In genomic region chr5:29750453-29750852, GRCh38 we compare ENCODE assay signal across 19 cellular contexts.
A peak's percentile ranks its signal among the peaks of the same experiment; 100 is the strongest.
DNase-seq lines count a peak whose midpoint lies in the region; ATAC-seq, FAIRE-seq and TF ChIP-seq lines count a peak whose summit lies in the region.
"Had no signal": no experiment of that assay in that cellular context is flagged by ENCODE, and none has a peak within 500 bp of the region (broad histone marks: within the 10 kb centered on the region; RNA-seq: fewer than 3 reads in every experiment).

No MANE protein-coding gene starts in this region.

- H3K9me2 ChIP-seq in PC-9 (ENCODE audit: insufficient read depth), result no peaks in the 10 kb centered on the region

- CTCF ChIA-PET in A549 (lab: Yijun Ruan, JAX) (no interaction called here), PC-9 (lab: Charles Lee) (interaction anchor here (0.7 kb wide), 1 partner anchor 18 kb away, joined by 3 read pairs; no protein-coding TSS in a partner anchor)

- no TSS peak for BruUV-seq in PC-9 (replicated peaks; lab: Mats Ljungman, UMichigan)

- no peak overlapping the region for H3K27ac Mint-ChIP-seq in naive thymus-derived CD8-positive, alpha-beta T cell
- H3K27ac Mint-ChIP-seq: B cell; CD4-positive, CD25-positive, alpha-beta regulatory T cell; CD8-positive, alpha-beta T cell had no signal

- FAIRE-seq in A549 (lab: Jason Lieb, UNC), result peak; percentile 68
- FAIRE-seq in RCC 7860 (lab: Jason Lieb, UNC), result peak; percentile 61
- peak; percentile 61 for FAIRE-seq in endometrium (lab: Jason Lieb, UNC)
- FAIRE-seq in kidney (lab: Jason Lieb, UNC), result peak; percentile 62
- FAIRE-seq: G401.6, GM12892, H1 had no signal

- no peak for DNase-seq in A549 (ENCODE audit: low read depth in 1 of 2, low spot score in 1 of 2)
- DNase-seq in RCC 7860 (ENCODE audit: low spot score), result no peak
- DNase-seq in kidney, result no peak
- DNase-seq in naive thymus-derived CD8-positive, alpha-beta T cell, result no peak
- DNase-seq in PC-9, result no peak
- DNase-seq in cardiac septum (ENCODE audit: low spot score), result no peak
- DNase-seq: Caco-2; CD4-positive, CD25-positive, alpha-beta regulatory T cell; CD8-positive, alpha-beta T cell; DMS153; DND-41; H7; HCEC 1CT had no signal

- no peak overlapping the region for H3K4me2 ChIP-seq in A549
- H3K4me2 ChIP-seq in PC-9, result no peak overlapping the region
- H3K4me2 ChIP-seq: BLaER1 had no signal

- TF ChIP-seq EP300 in A549 (IDR thresholded peaks at IDR 0.05), result no peak

- no peaks in the 10 kb centered on the region for H3K27me3 Mint-ChIP-seq in naive thymus-derived CD8-positive, alpha-beta T cell
- H3K27me3 Mint-ChIP-seq: B cell; CD4-positive, CD25-positive, alpha-beta regulatory T cell had no signal

- no peak for TF ChIP-seq POLR2A in A549 (IDR thresholded peaks at IDR 0.05; ENCODE audit: low read length)

- no peak overlapping the region for H2AFZ ChIP-seq in PC-9

- no peaks in the 10 kb centered on the region for H3K79me2 ChIP-seq in PC-9 (ENCODE audit: low read depth)

- ATAC-seq in A549, result no peak
- no peak for ATAC-seq in naive thymus-derived CD8-positive, alpha-beta T cell
- ATAC-seq: CD8-positive, alpha-beta T cell had no signal

- no peak for TF ChIP-seq CTCF in A549 (IDR thresholded peaks at IDR 0.05)
- no peak for TF ChIP-seq CTCF in kidney (IDR thresholded peaks at IDR 0.05; ENCODE audit: borderline replicate concordance, extremely low read depth, insufficient read depth)
- TF ChIP-seq CTCF in PC-9 (conservative IDR thresholded peaks at IDR 0.05), result no peak

- no peak for TF ChIP-seq RAD21 in A549 (conservative IDR thresholded peaks at IDR 0.05 in 1 of 2, IDR thresholded peaks at IDR 0.05 in 1 of 2)

- no peak overlapping the region for H3K4me3 Mint-ChIP-seq in naive thymus-derived CD8-positive, alpha-beta T cell
- H3K4me3 Mint-ChIP-seq: B cell; CD4-positive, CD25-positive, alpha-beta regulatory T cell; CD8-positive, alpha-beta T cell had no signal

- no peaks in the 10 kb centered on the region; the same call in 1 of the 2 replicates for H4K20me1 ChIP-seq in PC-9 (ENCODE audit: insufficient read depth)
- H4K20me1 ChIP-seq: BLaER1 had no signal

- H3K27me3 ChIP-seq in PC-9 (ENCODE audit: insufficient read depth, low read depth), result no peaks in the 10 kb centered on the region
- H3K27me3 ChIP-seq: BLaER1 had no signal

- H3K4me1 Mint-ChIP-seq in naive thymus-derived CD8-positive, alpha-beta T cell, result no peaks in the 10 kb centered on the region
- H3K4me1 Mint-ChIP-seq: B cell; CD4-positive, CD25-positive, alpha-beta regulatory T cell had no signal

- H3K36me3 ChIP-seq in kidney (ENCODE audit: control insufficient read depth in 1 of 2, insufficient read depth in 2 of 2, low read length in 2 of 2), result no peaks in the 10 kb centered on the region
- no peaks in the 10 kb centered on the region for H3K36me3 ChIP-seq in PC-9 (ENCODE audit: low read depth)
- H3K36me3 ChIP-seq: BLaER1 had no signal

- no peak overlapping the region for H3K9ac ChIP-seq in kidney (ENCODE audit: low read length in 2 of 2)
- H3K9ac ChIP-seq: BLaER1 had no signal

- POLR2A ChIA-PET in A549 (lab: Yijun Ruan, JAX) (interaction anchor here (0.6 kb wide), 1 partner anchor 14 kb away, joined by 3 read pairs; no protein-coding TSS in a partner anchor), PC-9 (lab: Charles Lee; ENCODE audit: unreplicated experiment) (no interaction called here)
- POLR2A ChIA-PET in naive thymus-derived CD8-positive, alpha-beta T cell (lab: Charles Lee), result no interaction called here

- no peaks in the 10 kb centered on the region for H3F3A ChIP-seq in PC-9 (ENCODE audit: insufficient read depth, low read depth)

- H3K9me3 ChIP-seq in A549 (peaks cover 3% of the 10 kb centered on the region; the same call in 1 of the 3 replicates), kidney (ENCODE audit: control insufficient read depth in 1 of 2, low read length in 2 of 2) (no peaks in the 10 kb centered on the region), PC-9 (ENCODE audit: insufficient read depth, low read depth) (no peaks in the 10 kb centered on the region)
- H3K9me3 ChIP-seq: BLaER1, Caco-2 had no signal

- H3K4me1 ChIP-seq in A549 (no peaks in the 10 kb centered on the region), kidney (ENCODE audit: control insufficient read depth in 1 of 2, insufficient read depth in 1 of 2, low read depth in 1 of 2, low read length in 2 of 2) (no peaks in the 10 kb centered on the region), PC-9 (replicated peaks; ENCODE audit: insufficient read depth) (no peaks in the 10 kb centered on the region)
- H3K4me1 ChIP-seq: BLaER1, Caco-2 had no signal

- peaks cover 0 to 24% (median 10%) of the 10 kb centered on the region in 9 donors for H3K9me3 Mint-ChIP-seq in naive thymus-derived CD8-positive, alpha-beta T cell

- no peak overlapping the region for H3K27ac ChIP-seq in A549
- H3K27ac ChIP-seq in kidney (ENCODE audit: low read depth in 2 of 2, low read length in 2 of 2), result no peak overlapping the region
- H3K27ac ChIP-seq in PC-9, result no peak overlapping the region
- H3K27ac ChIP-seq: BLaER1 had no signal

- intact Hi-C loops in kidney (cut with DNase I), result no loop called here
- intact Hi-C loops in PC-9 (cut with micrococcal nuclease; ENCODE audit: unreplicated experiment), result no loop called here
- intact Hi-C loops in cardiac septum (cut with DNase I), result no loop called here

- H3K36me3 Mint-ChIP-seq in naive thymus-derived CD8-positive, alpha-beta T cell, result no peaks in the 10 kb centered on the region
- H3K36me3 Mint-ChIP-seq: CD4-positive, CD25-positive, alpha-beta regulatory T cell; CD8-positive, alpha-beta T cell had no signal

- WGBS in A549 (ENCODE audit: missing lambda C conversion rate), result 42% methylated on average over 2 of the region's 2 CpGs

- H3K4me3 ChIP-seq in A549 (no peak overlapping the region), kidney (ENCODE audit: low read length in 2 of 2) (no peak overlapping the region), PC-9 (no peak overlapping the region)
- H3K4me3 ChIP-seq: BLaER1 had no signal

TF ChIP-seq in A549, 52 proteins besides CTCF, POLR2A, EP300 and RAD21 (continues in another document):
- TF ChIP-seq ELK1 (IDR thresholded peaks at IDR 0.05; ENCODE audit: low read depth, low read length) (no peak), JUNB (IDR thresholded peaks at IDR 0.05) (no peak), EHF (CRISPR knock-in tag; IDR thresholded peaks at IDR 0.05) (no peak), RFX5 (IDR thresholded peaks at IDR 0.05) (no peak), JUN (IDR thresholded peaks at IDR 0.05) (no peak), MAFK (IDR thresholded peaks at IDR 0.05; ENCODE audit: partially characterized antibody) (no peak), E2F6 (IDR thresholded peaks at IDR 0.05; ENCODE audit: borderline replicate concordance, low read depth) (no peak), CHD2 (IDR thresholded peaks at IDR 0.05; ENCODE audit: low read length, partially characterized antibody) (no peak), ZC3H11A (IDR thresholded peaks at IDR 0.05) (no peak), CBX8 (IDR thresholded peaks at IDR 0.05) (no peak), USF2 (IDR thresholded peaks at IDR 0.05) (no peak)
- TF ChIP-seq, protein P1, sequence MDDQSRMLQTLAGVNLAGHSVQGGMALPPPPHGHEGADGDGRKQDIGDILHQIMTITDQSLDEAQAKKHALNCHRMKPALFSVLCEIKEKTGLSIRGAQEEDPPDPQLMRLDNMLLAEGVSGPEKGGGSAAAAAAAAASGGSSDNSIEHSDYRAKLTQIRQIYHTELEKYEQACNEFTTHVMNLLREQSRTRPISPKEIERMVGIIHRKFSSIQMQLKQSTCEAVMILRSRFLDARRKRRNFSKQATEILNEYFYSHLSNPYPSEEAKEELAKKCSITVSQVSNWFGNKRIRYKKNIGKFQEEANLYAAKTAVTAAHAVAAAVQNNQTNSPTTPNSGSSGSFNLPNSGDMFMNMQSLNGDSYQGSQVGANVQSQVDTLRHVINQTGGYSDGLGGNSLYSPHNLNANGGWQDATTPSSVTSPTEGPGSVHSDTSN (IDR thresholded peaks at IDR 0.05), result no peak
- TF ChIP-seq, protein P2, sequence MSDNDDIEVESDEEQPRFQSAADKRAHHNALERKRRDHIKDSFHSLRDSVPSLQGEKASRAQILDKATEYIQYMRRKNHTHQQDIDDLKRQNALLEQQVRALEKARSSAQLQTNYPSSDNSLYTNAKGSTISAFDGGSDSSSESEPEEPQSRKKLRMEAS (IDR thresholded peaks at IDR 0.05), result no peak
